ENCODE assay signal across 8 cellular contexts in genomic region chr6:121334299-121335104, GRCh38. TPM values are rescaled to one million over a fixed set of nuclear protein-coding genes. Genes with fewer than 3 reads are reported as not detected.
A peak's percentile ranks its signal among the peaks of the same experiment; 100 is the strongest.
DNase-seq lines count a peak whose midpoint lies in the region; ATAC-seq and TF ChIP-seq lines count a peak whose summit lies in the region.

TBC1D32 (minus strand) TSS chr6:121334480; CDS start chr6:121334430, 50 bp downstream.

- H2BK5ac ChIP-seq in neuronal stem cell (ENCODE audit: low read length), result no peak within 1 kb of the TSS

- intact Hi-C loops in activated naive CD4-positive, alpha-beta T cell treated with anti-CD3 and anti-CD28 coated beads for 36 hours (cut with micrococcal nuclease), result loop anchor here (1.0 to 5.0 kb wide), 7 partner anchors 102 to 1985 kb away; partner anchors contain the start of genes HSF2, MAN1A1 and SERINC1

- H3K14ac ChIP-seq in neuronal stem cell (ENCODE audit: low read length), result no peak within 1 kb of the TSS

- peak; percentile 22 to 27 for TF ChIP-seq POLR2A in gastroesophageal sphincter (IDR thresholded peaks at IDR 0.05)

- H3K9ac ChIP-seq in neuronal stem cell (ENCODE audit: low read depth, low read length, poor library complexity) (no peak within 1 kb of the TSS), subcutaneous abdominal adipose tissue (ENCODE audit: low read length in 5 of 5) (peak within 1 kb of the TSS; percentile 78 to 95 (median 92))

- peaks cover 3% of the 10 kb centered on the region for H3K36me3 Mint-ChIP-seq in activated naive CD4-positive, alpha-beta T cell treated with anti-CD3 and anti-CD28 coated beads for 36 hours (ENCODE audit: low read depth)

- no peak within 1 kb of the TSS for H4K8ac ChIP-seq in neuronal stem cell (ENCODE audit: low read depth, low read length)

- peak within 1 kb of the TSS; percentile 97 for H3K27ac Mint-ChIP-seq in activated naive CD4-positive, alpha-beta T cell treated with anti-CD3 and anti-CD28 coated beads for 36 hours

- H3K27me3 ChIP-seq in gastroesophageal sphincter (no peaks in the 10 kb centered on the region), neuronal stem cell (ENCODE audit: control insufficient read depth in 3 of 3, insufficient read depth in 3 of 3, low read depth in 1 of 3, low read length in 3 of 3) (no peaks in the 10 kb centered on the region), subcutaneous abdominal adipose tissue (ENCODE audit: control insufficient read depth in 5 of 5, insufficient read depth in 4 of 5, low read length in 5 of 5) (no peaks in the 10 kb centered on the region)

- H3K4me2 ChIP-seq in neuronal stem cell (ENCODE audit: insufficient read depth, low read length, poor library complexity, severe bottlenecking), result peak within 1 kb of the TSS; percentile 62

- H3K23ac ChIP-seq in neuronal stem cell (ENCODE audit: low read depth, low read length, poor library complexity), result no peak within 1 kb of the TSS

- H2BK120ac ChIP-seq in neuronal stem cell (ENCODE audit: low read depth, low read length), result no peak within 1 kb of the TSS

- peaks cover 38% of the 10 kb centered on the region for H3K4me1 Mint-ChIP-seq in activated naive CD4-positive, alpha-beta T cell treated with anti-CD3 and anti-CD28 coated beads for 36 hours (ENCODE audit: low read depth)

- DNase-seq in GM04503 (ENCODE audit: low read depth) (peak; percentile 58), HFF-Myc (ENCODE audit: extremely low read depth, low read depth) (peak; percentile 67), MV-4-11 (lab: John Stamatoyannopoulos, UW) (peak; percentile 88), SK-MEL-5 (ENCODE audit: low read depth, low spot score) (peak; percentile 87), neuronal stem cell (ENCODE audit: low spot score) (peak; percentile 81)
- peak; percentile 87 for DNase-seq in activated naive CD4-positive, alpha-beta T cell treated with anti-CD3 and anti-CD28 coated beads for 36 hours

- H2BK15ac ChIP-seq in neuronal stem cell (ENCODE audit: low read length), result no peak within 1 kb of the TSS

- H2BK12ac ChIP-seq in neuronal stem cell (ENCODE audit: low read length), result no peak within 1 kb of the TSS

- TF ChIP-seq EP300 in gastroesophageal sphincter (IDR thresholded peaks at IDR 0.05), result no peak

- H3K4me3 Mint-ChIP-seq in activated naive CD4-positive, alpha-beta T cell treated with anti-CD3 and anti-CD28 coated beads for 36 hours, result peak within 1 kb of the TSS; percentile 98

- no peak within 1 kb of the TSS for H4K91ac ChIP-seq in neuronal stem cell (ENCODE audit: low read depth, low read length, poor library complexity)

- H2AK5ac ChIP-seq in neuronal stem cell (ENCODE audit: low read depth, low read length), result no peak within 1 kb of the TSS

- no peak within 1 kb of the TSS for H3K4ac ChIP-seq in neuronal stem cell (ENCODE audit: low read length)

- CTCF ChIA-PET in activated naive CD4-positive, alpha-beta T cell treated with anti-CD3 and anti-CD28 coated beads for 36 hours (lab: Charles Lee), result no interaction called here

- peak within 1 kb of the TSS; percentile 97 for H2AFZ ChIP-seq in neuronal stem cell (ENCODE audit: low read length)

- H3K18ac ChIP-seq in neuronal stem cell (ENCODE audit: low read length), result peak within 1 kb of the TSS; percentile 60

- in situ Hi-C loops in SK-MEL-5 (cut with HindIII; ENCODE audit: low pct_unique_long_range_greater_than_20kb, low sequenced_read_pairs), result no loop called here

- H3K79me1 ChIP-seq in neuronal stem cell (ENCODE audit: low read depth, low read length), result no peaks in the 10 kb centered on the region

- H3K4me3 ChIP-seq in HFF-Myc (replicated peaks; ENCODE audit: low read depth, low read length) (peak within 1 kb of the TSS; percentile 58), gastroesophageal sphincter (peak within 1 kb of the TSS; percentile 65 to 91), neuronal stem cell (ENCODE audit: low read length in 2 of 2) (peak within 1 kb of the TSS; percentile 67 to 88), subcutaneous abdominal adipose tissue (ENCODE audit: low read depth in 1 of 5, low read length in 5 of 5) (peak within 1 kb of the TSS; percentile 79 to 97 (median 95))

- H3K36me3 ChIP-seq in gastroesophageal sphincter (no peaks in the 10 kb centered on the region), neuronal stem cell (replicated peaks in 1 of 2; ENCODE audit: control insufficient read depth in 2 of 2, insufficient read depth in 2 of 2, low read length in 2 of 2) (peaks cover 0 to 3% of the 10 kb centered on the region in 2 donors), subcutaneous abdominal adipose tissue (ENCODE audit: control insufficient read depth in 5 of 5, insufficient read depth in 5 of 5, low read length in 5 of 5) (no peaks in the 10 kb centered on the region)

- H3K9me3 ChIP-seq in gastroesophageal sphincter (no peaks in the 10 kb centered on the region), neuronal stem cell (replicated peaks in 1 of 2; ENCODE audit: control insufficient read depth in 2 of 2, insufficient read depth in 1 of 2, low read depth in 1 of 2, low read length in 2 of 2) (no peaks in the 10 kb centered on the region), subcutaneous abdominal adipose tissue (ENCODE audit: control insufficient read depth in 5 of 5, low read length in 5 of 5) (no peaks in the 10 kb centered on the region)

- 2 to 4% methylated on average over 9 to 26 of the region's 52 CpGs for WGBS in gastroesophageal sphincter (ENCODE audit: low coverage in 1 of 2), 2 donors
- WGBS in neuronal stem cell (ENCODE audit: extremely low coverage in 2 of 2, insufficient read length in 2 of 2, insufficient replicate concordance in 1 of 2), 2 donors, result no CpG with 5 or more reads among the region's 52 CpGs

- no peaks in the 10 kb centered on the region for H3K27me3 Mint-ChIP-seq in activated naive CD4-positive, alpha-beta T cell treated with anti-CD3 and anti-CD28 coated beads for 36 hours (ENCODE audit: low read depth)

- peak; percentile 99 for ATAC-seq in gastroesophageal sphincter

- TF ChIP-seq CTCF in HFF-Myc (IDR thresholded peaks at IDR 0.05; ENCODE audit: low read depth, low read length, missing control alignments) (no peak), gastroesophageal sphincter (IDR thresholded peaks at IDR 0.05) (peak in 3 of 4 experiments; percentile 7 to 24 (median 13))

- H3K4me1 ChIP-seq in gastroesophageal sphincter (peaks cover 0 to 13% (median 0%) of the 10 kb centered on the region in 3 donors), neuronal stem cell (ENCODE audit: control insufficient read depth in 2 of 2, insufficient read depth in 1 of 2, low read depth in 1 of 2, low read length in 2 of 2) (peaks cover 0 to 3% of the 10 kb centered on the region in 2 donors), subcutaneous abdominal adipose tissue (ENCODE audit: control insufficient read depth in 5 of 5, insufficient read depth in 5 of 5, low read length in 5 of 5) (peaks cover 0 to 13% (median 9%) of the 10 kb centered on the region in 5 donors)

- H3K9me3 Mint-ChIP-seq in activated naive CD4-positive, alpha-beta T cell treated with anti-CD3 and anti-CD28 coated beads for 36 hours, result no peaks in the 10 kb centered on the region

- H3K27ac ChIP-seq in gastroesophageal sphincter (peak within 1 kb of the TSS; percentile 92 to 98 (median 94)), neuronal stem cell (replicated peaks; ENCODE audit: low read length) (peak within 1 kb of the TSS; percentile 76), subcutaneous abdominal adipose tissue (ENCODE audit: low read depth, low read length) (peak within 1 kb of the TSS; percentile 100)

RNA-seq across cellular contexts. Expression of gene TBC1D32, which starts in this region (rescaled TPM):
- total RNA-seq in SK-MEL-5 (2014; rRNA removed; shearing (Covaris generic)), result 1.1 and 4.1 TPM in 2 replicates
- polyA plus RNA-seq in SK-MEL-5 (2015; cell fraction: cytosol; rRNA removed), result 0.51 and 0.67 TPM in 2 replicates
- polyA plus RNA-seq in SK-MEL-5 (2015; cell fraction: nucleus; rRNA removed), result 2.7 and 4.1 TPM in 2 replicates
- 1 to 10 TPM; 6.9 to 8.2 TPM for total RNA-seq in activated naive CD4-positive, alpha-beta T cell treated with anti-CD3 and anti-CD28 coated beads for 36 hours
- total RNA-seq in gastroesophageal sphincter, result 1 to 10 TPM; 1.7 to 9.7 (median 3.7) TPM
- 6.7 TPM for polyA plus RNA-seq in neuronal stem cell (2013, experiment 1 of 2)
- polyA plus RNA-seq in neuronal stem cell (2013, experiment 2 of 2), result 6.7 TPM

Comparison
In these comparisons a context has a peak if more than half of its experiments do, and no peak if none do; other contexts are left out.
1. Peak in every context shown above with its lines: DNase-seq, ATAC-seq, H3K4me3 ChIP-seq and H3K27ac ChIP-seq.